Comparison of ENCODE assay signal across 1 cellular context in genomic region chr6:31827286-31828079, GRCh38.
TF ChIP-seq lines count a peak whose summit lies in the region.

Gene HSPA1B, plus strand, starts transcription at chr6:31827738. Its CDS starts 213 bp downstream, at chr6:31827951.

TF ChIP-seq in HepG2, 621 proteins besides CTCF, POLR2A, EP300 and RAD21 (continued from another document and continues in another):
- TF ChIP-seq ZBTB40 (IDR thresholded peaks at IDR 0.05) (no peak), ZBTB40 (CRISPR knock-in tag; IDR thresholded peaks at IDR 0.05) (peak; percentile 89), ZNF574 (CRISPR knock-in tag; IDR thresholded peaks at IDR 0.05) (peak; percentile 60; the same call in 1 of the 2 replicates), NCOA5 (CRISPR knock-in tag; IDR thresholded peaks at IDR 0.05) (0 out of 2 replicates have a peak, but pooled peaks have one; percentile 47), EZH2 (conservative IDR thresholded peaks at IDR 0.05; ENCODE audit: low read depth, low read length) (no peak), TBP (CRISPR knock-in tag; IDR thresholded peaks at IDR 0.05) (no peak), HNRNPL (IDR thresholded peaks at IDR 0.05; ENCODE audit: low read depth, low read length) (peak; percentile 74; the same call in 1 of the 2 replicates), ZNF547 (CRISPR knock-in tag; IDR thresholded peaks at IDR 0.05) (peak; percentile 80; the same call in 1 of the 2 replicates), DRAP1 (CRISPR knock-in tag; IDR thresholded peaks at IDR 0.05) (peak; percentile 99), ZNF275 (CRISPR knock-in tag; IDR thresholded peaks at IDR 0.05; ENCODE audit: borderline replicate concordance) (peak; percentile 58; the same call in 1 of the 2 replicates), SMAD3 (CRISPR knock-in tag; IDR thresholded peaks at IDR 0.05) (peak; percentile 69), ZNF501 (CRISPR knock-in tag; IDR thresholded peaks at IDR 0.05) (peak; percentile 74), MTF2 (CRISPR knock-in tag; IDR thresholded peaks at IDR 0.05; ENCODE audit: borderline replicate concordance) (no peak), MED1 (CRISPR knock-in tag; IDR thresholded peaks at IDR 0.05) (peak; percentile 75), MXD3 (CRISPR knock-in tag; IDR thresholded peaks at IDR 0.05) (peak; percentile 92), PTBP1 (IDR thresholded peaks at IDR 0.05; ENCODE audit: low read depth, low read length, poor library complexity, severe bottlenecking) (no peak), ZNF615 (CRISPR knock-in tag; IDR thresholded peaks at IDR 0.05; ENCODE audit: borderline replicate concordance) (peak; percentile 92; the same call in 1 of the 2 replicates), SIN3A (IDR thresholded peaks at IDR 0.05; ENCODE audit: borderline replicate concordance, low read depth, low read length) (peak; percentile 97), ZNF414 (CRISPR knock-in tag; IDR thresholded peaks at IDR 0.05) (no peak), TCF7 (IDR thresholded peaks at IDR 0.05; ENCODE audit: low read depth) (no peak), ZNF747 (CRISPR knock-in tag; IDR thresholded peaks at IDR 0.05; ENCODE audit: borderline replicate concordance) (no peak), KDM5A (IDR thresholded peaks at IDR 0.05; ENCODE audit: borderline replicate concordance, low read length) (no peak; the same call in 1 of the 2 replicates), ZSCAN30 (CRISPR knock-in tag; IDR thresholded peaks at IDR 0.05) (no peak), PAX8 (CRISPR knock-in tag; IDR thresholded peaks at IDR 0.05; ENCODE audit: borderline replicate concordance) (no peak), ZFP36L1 (CRISPR knock-in tag; IDR thresholded peaks at IDR 0.05) (peak; percentile 74; the same call in 1 of the 2 replicates), KLF13 (CRISPR knock-in tag; IDR thresholded peaks at IDR 0.05) (no peak), REL (CRISPR knock-in tag; conservative IDR thresholded peaks at IDR 0.05) (no peak), CERS6 (CRISPR knock-in tag; IDR thresholded peaks at IDR 0.05) (no peak), ZNF276 (CRISPR knock-in tag; IDR thresholded peaks at IDR 0.05; ENCODE audit: low read depth) (no peak), NFKB2 (CRISPR knock-in tag; IDR thresholded peaks at IDR 0.05; ENCODE audit: borderline replicate concordance) (peak; percentile 84), ZNF296 (CRISPR knock-in tag; conservative IDR thresholded peaks at IDR 0.05) (peak; percentile 92; the same call in 1 of the 2 replicates), GLMP (CRISPR knock-in tag; IDR thresholded peaks at IDR 0.05; ENCODE audit: borderline replicate concordance) (no peak), RNF219 (CRISPR knock-in tag; IDR thresholded peaks at IDR 0.05) (peak; percentile 67; the same call in 1 of the 2 replicates), XRCC5 (optimal IDR thresholded peaks at IDR 0.05; ENCODE audit: low read length) (no peak), ZNF17 (CRISPR knock-in tag; IDR thresholded peaks at IDR 0.05) (no peak), ZNF251 (CRISPR knock-in tag; IDR thresholded peaks at IDR 0.05) (0 out of 2 replicates have a peak, but pooled peaks have one; percentile 39), ZNF720 (CRISPR knock-in tag; IDR thresholded peaks at IDR 0.05) (peak; percentile 63; the same call in 1 of the 2 replicates)
